ENCODE assay signal across 14 cellular contexts in the genomic region with DNA sequence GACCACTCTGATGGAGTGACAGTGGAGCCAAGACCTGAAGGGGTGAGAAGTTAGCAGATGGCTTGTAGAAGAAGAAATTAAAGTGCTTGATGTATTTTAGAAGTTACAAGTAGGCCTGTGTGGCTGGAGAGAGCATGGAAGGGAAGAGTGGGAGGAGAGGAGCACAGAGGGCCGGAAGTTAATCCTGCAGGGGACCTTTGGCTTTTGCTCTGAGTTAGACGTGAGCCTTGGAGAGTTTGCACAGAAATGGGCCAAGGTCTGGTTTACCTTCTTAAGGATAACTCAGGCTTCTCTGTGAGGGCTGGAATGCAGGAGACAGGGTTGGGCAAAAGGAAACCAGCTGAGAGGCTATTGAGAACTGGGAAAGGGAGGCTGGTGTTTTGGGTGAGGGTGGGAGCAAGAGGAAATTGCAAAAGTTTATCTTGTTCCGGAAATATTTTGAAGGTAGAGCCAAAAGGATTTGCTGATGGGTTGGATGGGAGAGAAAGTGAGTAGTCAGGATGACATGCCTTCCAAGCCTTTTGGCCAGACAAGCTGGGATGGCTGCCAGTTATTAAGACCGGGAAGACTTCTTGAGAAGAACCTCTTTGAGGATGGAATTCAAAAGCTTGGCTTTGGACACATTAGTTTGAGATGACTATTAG. TPM values are rescaled to one million over a fixed set of nuclear protein-coding genes. Genes with fewer than 3 reads are reported as not detected.
DNase-seq lines count a peak whose midpoint lies in the region; ATAC-seq and TF ChIP-seq lines count a peak whose summit lies in the region.
"Had no signal": no experiment of that assay in that cellular context is flagged by ENCODE, and none has a peak within 500 bp of the region (broad histone marks: within the 10 kb centered on the region; RNA-seq: fewer than 3 reads in every experiment).

No MANE protein-coding gene starts in this region.

- H3K9me3 ChIP-seq in RWPE2 (ENCODE audit: severe bottlenecking) (no peaks in the 10 kb centered on the region), fibroblast of lung (ENCODE audit: control insufficient read depth, insufficient read depth, low read depth, low read length) (no peaks in the 10 kb centered on the region), A673 (ENCODE audit: low read depth, low read length, poor library complexity, severe bottlenecking) (no peaks in the 10 kb centered on the region)
- H3K9me3 ChIP-seq: sigmoid colon, thoracic aorta had no signal

- H3K27me3 Mint-ChIP-seq in nephron (ENCODE audit: low read depth), result peaks cover 10% of the 10 kb centered on the region

- H3K27ac Mint-ChIP-seq in nephron, result peak overlapping the region in 2 of 3 experiments; percentile 20
- H3K27ac Mint-ChIP-seq: activated T-cell treated with anti-CD3 and anti-CD28 coated beads, Interleukin-2, amount 50 U/mL, for 72 hours; CD8-positive, alpha-beta T cell had no signal

- intact Hi-C loops in A673 (cut with micrococcal nuclease; ENCODE audit: unreplicated experiment), result no loop called here

- peak overlapping the region; percentile 93 for H3K27ac ChIP-seq in RWPE2 (ENCODE audit: poor library complexity, severe bottlenecking)
- no peak overlapping the region for H3K27ac ChIP-seq in fibroblast of lung (ENCODE audit: insufficient read depth, low read length)
- no peak overlapping the region for H3K27ac ChIP-seq in A673 (ENCODE audit: low read depth, low read length, poor library complexity, severe bottlenecking)
- H3K27ac ChIP-seq: sigmoid colon, thoracic aorta had no signal

- no peaks in the 10 kb centered on the region for H3K79me2 ChIP-seq in fibroblast of lung (ENCODE audit: control insufficient read depth, insufficient read depth, low read length)

- TF ChIP-seq CTCF in RWPE2 (IDR thresholded peaks at IDR 0.05; ENCODE audit: poor library complexity, severe bottlenecking) (no peak), fibroblast of lung (conservative IDR thresholded peaks at IDR 0.05 in 1 of 2, IDR thresholded peaks at IDR 0.05 in 1 of 2; ENCODE audit: low read depth in 1 of 2, low read length in 2 of 2) (no peak), nephron (IDR thresholded peaks at IDR 0.05; ENCODE audit: unreplicated experiment in 3 of 3) (no peak), A673 (conservative IDR thresholded peaks at IDR 0.05; ENCODE audit: low read depth, low read length) (no peak)

- H3K4me1 ChIP-seq in RWPE2 (ENCODE audit: insufficient read depth, poor library complexity, severe bottlenecking) (peaks cover 24% of the 10 kb centered on the region), fibroblast of lung (ENCODE audit: control insufficient read depth, extremely low read depth, insufficient read depth, low read length) (peaks cover 6% of the 10 kb centered on the region), A673 (ENCODE audit: insufficient read depth, low read length, poor library complexity, severe bottlenecking) (peaks cover 7% of the 10 kb centered on the region)
- H3K4me1 ChIP-seq: sigmoid colon had no signal

- CTCF ChIA-PET in A673 (lab: Charles Lee), result no interaction called here

- no peaks in the 10 kb centered on the region for H4K20me1 ChIP-seq in fibroblast of lung (ENCODE audit: control insufficient read depth, extremely low read depth, insufficient read depth, low read length)

- no peak overlapping the region for H2AFZ ChIP-seq in fibroblast of lung (ENCODE audit: low read length)

- peak; percentile 73 for ATAC-seq in RWPE2 (ENCODE audit: low read depth)
- no peak for ATAC-seq in GM21360 (IDR thresholded peaks at IDR 0.05; ENCODE audit: unreplicated experiment)
- ATAC-seq: activated T-cell treated with anti-CD3 and anti-CD28 coated beads, Interleukin-2, amount 50 U/mL, for 72 hours; CD8-positive, alpha-beta T cell had no signal

- no peaks in the 10 kb centered on the region for H3K9me3 Mint-ChIP-seq in nephron
- H3K9me3 Mint-ChIP-seq: activated T-cell treated with anti-CD3 and anti-CD28 coated beads, Interleukin-2, amount 50 U/mL, for 72 hours; CD8-positive, alpha-beta T cell had no signal

- no peak overlapping the region for H3K9ac ChIP-seq in fibroblast of lung (ENCODE audit: insufficient read depth, low read length)

- DNase-seq in EH (ENCODE audit: low read depth) (peak; percentile 94), RWPE2 (ENCODE audit: low spot score) (peak; percentile 78), fibroblast of lung (ENCODE audit: low read depth in 2 of 2) (peak; percentile 81 to 95), ecto neural progenitor cell (ENCODE audit: low spot score) (no peak), A673 (ENCODE audit: low spot score) (no peak), NCI-H526 treated with DMSO at 0.1 percent for 48 hours (lab: John Stamatoyannopoulos, UW) (no peak)
- DNase-seq: activated T-cell treated with anti-CD3 and anti-CD28 coated beads, Interleukin-2, amount 50 U/mL, for 72 hours; CD8-positive, alpha-beta T cell; NCI-H1694 treated with DMSO at 0.1 percent for 48 hours; sigmoid colon had no signal

- BruUV-seq in A673 (replicated peaks; lab: Mats Ljungman, UMichigan), result no TSS peak

- H3K36me3 ChIP-seq in RWPE2 (ENCODE audit: low read depth), result no peaks in the 10 kb centered on the region
- H3K36me3 ChIP-seq in fibroblast of lung (ENCODE audit: control insufficient read depth, insufficient read depth, low read length), result no peaks in the 10 kb centered on the region
- no peaks in the 10 kb centered on the region for H3K36me3 ChIP-seq in A673 (ENCODE audit: insufficient read depth, low read length, poor library complexity, severe bottlenecking)
- H3K36me3 ChIP-seq: sigmoid colon, thoracic aorta had no signal

- H3K4me3 ChIP-seq in RWPE2 (ENCODE audit: severe bottlenecking), result no peak overlapping the region
- no peak overlapping the region for H3K4me3 ChIP-seq in fibroblast of lung (replicated peaks in 1 of 4; ENCODE audit: control extremely low read depth in 1 of 4, insufficient read depth in 1 of 4, low read depth in 3 of 4, low read length in 4 of 4)
- H3K4me3 ChIP-seq in A673 (ENCODE audit: low read depth, low read length, poor library complexity, severe bottlenecking), result no peak overlapping the region
- H3K4me3 ChIP-seq: sigmoid colon, thoracic aorta had no signal

- H3K4me2 ChIP-seq in fibroblast of lung (ENCODE audit: extremely low read depth, insufficient read depth, low read length), result no peak overlapping the region

- peaks cover 20% of the 10 kb centered on the region for H3K4me1 Mint-ChIP-seq in nephron

- no peaks in the 10 kb centered on the region for H3K36me3 Mint-ChIP-seq in nephron (ENCODE audit: low read depth)
- H3K36me3 Mint-ChIP-seq: CD8-positive, alpha-beta T cell had no signal

- POLR2A ChIA-PET in A673 (lab: Charles Lee; ENCODE audit: low non-redundant PET), result interaction anchor here (0.6 kb wide), 1 partner anchor 9 kb away, joined by 19 read pairs; no protein-coding TSS in a partner anchor

- no peaks in the 10 kb centered on the region for H3K27me3 ChIP-seq in RWPE2 (ENCODE audit: insufficient read depth, poor library complexity, severe bottlenecking)
- no peaks in the 10 kb centered on the region for H3K27me3 ChIP-seq in fibroblast of lung (ENCODE audit: control insufficient read depth, insufficient read depth, low read length)
- no peaks in the 10 kb centered on the region for H3K27me3 ChIP-seq in A673 (replicated peaks; ENCODE audit: insufficient read depth, low read depth, low read length, poor library complexity)
- H3K27me3 ChIP-seq: sigmoid colon had no signal

- no peak overlapping the region for H3K4me3 Mint-ChIP-seq in nephron
- H3K4me3 Mint-ChIP-seq: activated T-cell treated with anti-CD3 and anti-CD28 coated beads, Interleukin-2, amount 50 U/mL, for 72 hours; CD8-positive, alpha-beta T cell had no signal

RNA-seq across cellular contexts. Expression of a gene that starts 17.5 kb away (rescaled TPM):
- 20.8 and 25.1 TPM in 2 replicates for total RNA-seq in fibroblast of lung
- 12.4 and 24.9 TPM in 2 replicates for polyA plus RNA-seq in fibroblast of lung
- polyA plus RNA-seq in fibroblast of lung (2012), result 5.7 and 11.7 TPM in 2 replicates
- 12.2 and 29.0 TPM in 2 replicates for polyA minus RNA-seq in fibroblast of lung (ENCODE audit: low replicate concordance)
- total RNA-seq in A673 (2021), result 0.32 and 0.39 TPM in 2 replicates

RNA-seq across cellular contexts. Expression of a gene that starts 48.5 kb away (rescaled TPM):
- not detected in 2 replicates for total RNA-seq in fibroblast of lung
- polyA plus RNA-seq in fibroblast of lung, result not detected in 2 replicates
- polyA plus RNA-seq in fibroblast of lung (2012), result not detected in 2 replicates
- polyA minus RNA-seq in fibroblast of lung (ENCODE audit: low replicate concordance), result not detected in 2 replicates
- not detected in 2 replicates for total RNA-seq in A673 (2021)
- total RNA-seq: CD8-positive, alpha-beta T cell; sigmoid colon; SK-MEL-5; thoracic aorta had no signal

Comparison
In these comparisons a context has a peak if more than half of its experiments do, and no peak if none do; other contexts are left out.
1. DNase-seq: peak in EH (single experiment), RWPE2 (single experiment) and fibroblast of lung (2 of 2); none in ecto neural progenitor cell (single experiment), A673 (single experiment) and NCI-H526 treated with DMSO at 0.1 percent for 48 hours (single experiment).
2. RNA of a gene that starts 17.5 kb away (total RNA-seq): 20.8 to 25.1 TPM in fibroblast of lung; 0.32 to 0.39 TPM in A673; every median in the first group is over 10 times any median in the second.